22 cellular contexts compared by ENCODE assay signal in genomic region chr3:105759442-105760078, GRCh38.
DNase-seq lines count a peak whose midpoint lies in the region; ATAC-seq and TF ChIP-seq lines count a peak whose summit lies in the region.
"Had no signal": no experiment of that assay in that cellular context is flagged by ENCODE, and none has a peak within 500 bp of the region (broad histone marks: within the 10 kb centered on the region; RNA-seq: fewer than 3 reads in every experiment).

No MANE protein-coding gene starts in this region.

- H2AFZ ChIP-seq in hepatocyte, result no peak overlapping the region

- DNase-seq in left ventricle myocardium superior (no peak), left cardiac atrium (no peak), glutamatergic neuron (no peak), upper lobe of left lung (peak in 1 of 2 donors; percentile 46), NCI-H226 (no peak), hepatocyte (ENCODE audit: low spot score) (no peak)
- DNase-seq in activated CD8-positive, alpha-beta T cell treated with anti-CD3 and anti-CD28 coated beads, Interleukin-2, amount 10 ng/mL, durations not matched to agents 7 days and 5 days, result no peak
- DNase-seq: activated CD4-positive, CD25-positive, alpha-beta regulatory T cell; activated effector memory CD4-positive, alpha-beta T cell treated with Interleukin-2 at 50 U/mL for 16 hours; amygdala; GF-D8; hippocampal formation; MM.1S; NCI-H1436 treated with DMSO at 0.1 percent for 48 hours; NCI-H524 treated with DMSO at 0.1 percent for 48 hours; small intestine; stimulated activated naive CD4-positive, alpha-beta T cell had no signal

- TF ChIP-seq CTCF in glutamatergic neuron (IDR thresholded peaks at IDR 0.05; ENCODE audit: partially characterized antibody, unreplicated experiment) (no peak), upper lobe of left lung (IDR thresholded peaks at IDR 0.05) (no peak), hepatocyte (IDR thresholded peaks at IDR 0.05; ENCODE audit: poor library complexity) (no peak)

- CTCF ChIA-PET in activated CD8-positive, alpha-beta T cell treated with anti-CD3 and anti-CD28 coated beads, Interleukin-2, amount 10 ng/mL, durations not matched to agents 7 days and 5 days (lab: Charles Lee), result no interaction called here

- TF ChIP-seq POLR2A in upper lobe of left lung (IDR thresholded peaks at IDR 0.05), result no peak

- H3K4me3 ChIP-seq in upper lobe of left lung (no peak overlapping the region), hepatocyte (no peak overlapping the region)
- H3K4me3 ChIP-seq: cardiac muscle cell, HAP-1, psoas muscle had no signal

- H3K79me2 ChIP-seq in hepatocyte, result peaks cover 37% of the 10 kb centered on the region

- peak; percentile 11 for ATAC-seq in left ventricle myocardium superior
- ATAC-seq in left cardiac atrium, result no peak
- ATAC-seq in activated CD8-positive, alpha-beta T cell treated with anti-CD3 and anti-CD28 coated beads, Interleukin-2, amount 10 ng/mL, durations not matched to agents 7 days and 5 days, result no peak
- ATAC-seq in upper lobe of left lung (ENCODE audit: low FRiP score in 2 of 2), result peak; percentile 34 to 70
- ATAC-seq: psoas muscle, SK-N-SH treated with all-trans-retinoic acid at 6 μM for 48 hours had no signal

- intact Hi-C loops in left ventricle myocardium superior (cut with micrococcal nuclease) (no loop called here), left cardiac atrium (cut with DNase I) (no loop called here)

- POLR2A ChIA-PET in activated CD8-positive, alpha-beta T cell treated with anti-CD3 and anti-CD28 coated beads, Interleukin-2, amount 10 ng/mL, durations not matched to agents 7 days and 5 days (lab: Charles Lee), result interaction anchor here (1.3 kb wide), 1 partner anchor 29 kb away, joined by 3 read pairs; no protein-coding TSS in a partner anchor

- no peak for TF ChIP-seq EP300 in upper lobe of left lung (IDR thresholded peaks at IDR 0.05)

- H3K27ac ChIP-seq in upper lobe of left lung (no peak overlapping the region), hepatocyte (no peak overlapping the region)
- H3K27ac ChIP-seq: cardiac muscle cell, epithelial cell of prostate, psoas muscle had no signal

- H3K27ac Mint-ChIP-seq in activated CD8-positive, alpha-beta T cell treated with anti-CD3 and anti-CD28 coated beads, Interleukin-2, amount 10 ng/mL, durations not matched to agents 7 days and 5 days, result peak overlapping the region; percentile 64
- peak overlapping the region; percentile 39 for H3K27ac Mint-ChIP-seq in glutamatergic neuron (ENCODE audit: unreplicated experiment)

- WGBS in upper lobe of left lung, 2 donors, result 93 to 100% methylated on average over 1 to 6 of the region's 6 CpGs
- WGBS in hepatocyte (ENCODE audit: low lambda C conversion rate, missing lambda C conversion rate), result 97% methylated on average over 6 of the region's 6 CpGs

- peaks cover 0 to 18% (median 6%) of the 10 kb centered on the region in 4 donors for H3K36me3 ChIP-seq in upper lobe of left lung
- no peaks in the 10 kb centered on the region for H3K36me3 ChIP-seq in hepatocyte (replicated peaks; ENCODE audit: insufficient read depth, low read depth)
- H3K36me3 ChIP-seq: HAP-1 had no signal

- H3K27me3 ChIP-seq in upper lobe of left lung (no peaks in the 10 kb centered on the region), hepatocyte (no peaks in the 10 kb centered on the region)
- H3K27me3 ChIP-seq: cardiac muscle cell had no signal

- H3K9me3 ChIP-seq in upper lobe of left lung (peaks cover 0 to 12% (median 7%) of the 10 kb centered on the region in 4 donors), hepatocyte (ENCODE audit: low read depth) (no peaks in the 10 kb centered on the region)
- H3K9me3 ChIP-seq: psoas muscle had no signal

- no peak overlapping the region for H3K4me3 Mint-ChIP-seq in activated CD8-positive, alpha-beta T cell treated with anti-CD3 and anti-CD28 coated beads, Interleukin-2, amount 10 ng/mL, durations not matched to agents 7 days and 5 days
- H3K4me3 Mint-ChIP-seq in glutamatergic neuron (ENCODE audit: unreplicated experiment), result no peak overlapping the region

- H3K4me1 ChIP-seq in upper lobe of left lung (peaks cover 0 to 9% (median 4%) of the 10 kb centered on the region in 4 donors), hepatocyte (ENCODE audit: insufficient read depth) (no peaks in the 10 kb centered on the region)
- H3K4me1 ChIP-seq: HAP-1, psoas muscle had no signal

- no peaks in the 10 kb centered on the region for H3K27me3 Mint-ChIP-seq in activated CD8-positive, alpha-beta T cell treated with anti-CD3 and anti-CD28 coated beads, Interleukin-2, amount 10 ng/mL, durations not matched to agents 7 days and 5 days (ENCODE audit: low read depth)
- peaks cover 9% of the 10 kb centered on the region for H3K27me3 Mint-ChIP-seq in glutamatergic neuron (ENCODE audit: unreplicated experiment)

- H3K36me3 Mint-ChIP-seq in activated CD8-positive, alpha-beta T cell treated with anti-CD3 and anti-CD28 coated beads, Interleukin-2, amount 10 ng/mL, durations not matched to agents 7 days and 5 days (ENCODE audit: low read depth), result peaks cover 89% of the 10 kb centered on the region
- H3K36me3 Mint-ChIP-seq in glutamatergic neuron (ENCODE audit: unreplicated experiment), result peaks cover 33% of the 10 kb centered on the region

- no peak overlapping the region for H3K4me2 ChIP-seq in hepatocyte

- H4K20me1 ChIP-seq in hepatocyte (ENCODE audit: insufficient read depth, poor library complexity, severe bottlenecking), result no peaks in the 10 kb centered on the region

- H3K9me2 ChIP-seq in hepatocyte (replicated peaks; ENCODE audit: insufficient read depth), result no peaks in the 10 kb centered on the region

- H3K9me3 Mint-ChIP-seq in activated CD8-positive, alpha-beta T cell treated with anti-CD3 and anti-CD28 coated beads, Interleukin-2, amount 10 ng/mL, durations not matched to agents 7 days and 5 days (ENCODE audit: insufficient read depth), result peaks cover 33% of the 10 kb centered on the region
- H3K9me3 Mint-ChIP-seq in glutamatergic neuron (ENCODE audit: unreplicated experiment), result peaks cover 40% of the 10 kb centered on the region

- peaks cover 73% of the 10 kb centered on the region for H3K4me1 Mint-ChIP-seq in activated CD8-positive, alpha-beta T cell treated with anti-CD3 and anti-CD28 coated beads, Interleukin-2, amount 10 ng/mL, durations not matched to agents 7 days and 5 days (ENCODE audit: low read depth)
- H3K4me1 Mint-ChIP-seq in glutamatergic neuron (ENCODE audit: low read depth, unreplicated experiment), result peaks cover 9% of the 10 kb centered on the region

Comparison
In these comparisons a context has a peak if more than half of its experiments do, and no peak if none do; other contexts are left out.
1. ATAC-seq: peak in left ventricle myocardium superior (single experiment) and upper lobe of left lung (2 of 2); none in left cardiac atrium (0 of 2) and activated CD8-positive, alpha-beta T cell treated with anti-CD3 and anti-CD28 coated beads, Interleukin-2, amount 10 ng/mL, durations not matched to agents 7 days and 5 days (single experiment).